In genomic region chr4:7133818-7134650, GRCh38 we compare ENCODE assay signal across 1 cellular context. TPM values are rescaled to one million over a fixed set of nuclear protein-coding genes. Genes with fewer than 3 reads are reported as not detected.
"Had no signal": no experiment of that assay in that cellular context is flagged by ENCODE, and none has a peak within 500 bp of the region (broad histone marks: within the 10 kb centered on the region; RNA-seq: fewer than 3 reads in every experiment).

No MANE protein-coding gene starts in this region.

RNA-seq across cellular contexts. Expression of gene SORCS2, which starts 58.3 kb away (rescaled TPM):
- total RNA-seq: activated naive CD8-positive, alpha-beta T cell treated with anti-CD3 and anti-CD28 coated beads for 36 hours had no signal
